In the genomic region with DNA sequence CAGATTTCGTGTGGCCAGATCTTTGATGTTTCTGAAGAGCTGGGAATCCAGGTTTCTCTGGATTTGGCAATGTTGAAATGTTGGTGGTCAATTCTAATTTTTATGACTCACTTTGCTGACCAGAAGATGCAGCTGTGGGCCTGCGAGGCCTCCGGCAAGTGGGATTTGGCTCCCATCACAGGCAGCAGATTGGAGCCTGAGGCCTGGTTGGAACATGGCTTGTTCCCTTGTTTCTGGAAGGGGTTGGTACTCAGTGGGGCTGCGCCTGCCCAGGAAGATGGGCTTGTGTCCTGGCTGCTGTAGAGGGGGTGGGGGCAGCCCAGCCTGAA, we compare ENCODE assay signal across 17 cellular contexts. TPM values are rescaled to one million over a fixed set of nuclear protein-coding genes. Genes with fewer than 3 reads are reported as not detected.
DNase-seq lines count a peak whose midpoint lies in the region; ATAC-seq and TF ChIP-seq lines count a peak whose summit lies in the region.
"Had no signal": no experiment of that assay in that cellular context is flagged by ENCODE, and none has a peak within 500 bp of the region (broad histone marks: within the 10 kb centered on the region; RNA-seq: fewer than 3 reads in every experiment).

No MANE protein-coding gene starts in this region.

- no peaks in the 10 kb centered on the region for H3K27me3 Mint-ChIP-seq in activated T-cell treated with anti-CD3 and anti-CD28 coated beads, Interleukin-2, amount 50 U/mL, for 4 hours (ENCODE audit: low read depth)
- H3K27me3 Mint-ChIP-seq: CD4-positive, alpha-beta memory T cell had no signal

- no peak overlapping the region for H3K4me3 Mint-ChIP-seq in activated T-cell treated with anti-CD3 and anti-CD28 coated beads, Interleukin-2, amount 50 U/mL, for 4 hours
- H3K4me3 Mint-ChIP-seq: activated T-cell treated with anti-CD3 and anti-CD28 coated beads, Interleukin-2, amount 50 U/mL, for 72 hours; CD4-positive, alpha-beta memory T cell had no signal

- TF ChIP-seq CTCF in astrocyte of the cerebellum (IDR thresholded peaks at IDR 0.05; ENCODE audit: low read depth, low read length, missing control alignments), result no peak

- in situ Hi-C loops in astrocyte of the cerebellum (cut with HindIII; ENCODE audit: low sequenced_read_pairs) (no loop called here), G401 (cut with HindIII; ENCODE audit: low sequenced_read_pairs) (no loop called here)

- H3K4me1 Mint-ChIP-seq in activated T-cell treated with anti-CD3 and anti-CD28 coated beads, Interleukin-2, amount 50 U/mL, for 4 hours (ENCODE audit: low read depth), result no peaks in the 10 kb centered on the region

- H3K4me3 ChIP-seq in astrocyte of the cerebellum (ENCODE audit: low read depth, low read length), result no peak overlapping the region

- DNase-seq in ELR (ENCODE audit: low read depth) (peak; percentile 23), astrocyte of the cerebellum (ENCODE audit: low read depth) (peak; percentile 79), fibroblast of the conjunctiva (ENCODE audit: low read depth) (peak; percentile 32), substantia nigra (lab: John Stamatoyannopoulos, UW) (no peak), G401 (ENCODE audit: low spot score) (no peak)
- no peak for DNase-seq in stimulated activated CD8-positive, alpha-beta memory T cell treated with anti-CD3 and anti-CD28 coated beads, Interleukin-4, amount 100 ng/mL, for 48 hours
- DNase-seq in activated T-cell treated with anti-CD3 and anti-CD28 coated beads, Interleukin-2, amount 50 U/mL, for 4 hours, result no peak
- DNase-seq: activated CD4-positive, alpha-beta T cell treated with anti-CD3 and anti-CD28 coated beads, Interleukin-2, amount 50 U/mL, for 4 hours; activated T-cell treated with anti-CD3 and anti-CD28 coated beads, Interleukin-2, amount 50 U/mL, for 72 hours; CD4-positive, alpha-beta memory T cell; DMS79; MM.1S; NCI-H1930; NCI-H748 treated with DMSO at 0.1 percent for 48 hours; stimulated activated CD4-positive, alpha-beta T cell treated with anti-CD3 and anti-CD28 coated beads, Interleukin-12 subunit alpha, Interleukin-12 subunit beta, amount 100 ng/mL, for 4 hours had no signal

- peak overlapping the region; percentile 50 for H3K27ac ChIP-seq in substantia nigra (ENCODE audit: low read depth, low read length, poor library complexity, severe bottlenecking)
- H3K27ac ChIP-seq: parathyroid adenoma had no signal

- H3K9me3 Mint-ChIP-seq in activated T-cell treated with anti-CD3 and anti-CD28 coated beads, Interleukin-2, amount 50 U/mL, for 4 hours, result no peaks in the 10 kb centered on the region

- ATAC-seq in activated T-cell treated with anti-CD3 and anti-CD28 coated beads, Interleukin-2, amount 50 U/mL, for 4 hours, result no peak
- ATAC-seq: activated T-cell treated with anti-CD3 and anti-CD28 coated beads, Interleukin-2, amount 50 U/mL, for 72 hours; Panc1 had no signal

- H3K36me3 Mint-ChIP-seq in activated T-cell treated with anti-CD3 and anti-CD28 coated beads, Interleukin-2, amount 50 U/mL, for 4 hours (ENCODE audit: insufficient read depth), result peaks cover 16% of the 10 kb centered on the region

RNA-seq across cellular contexts. Expression of gene FBRSL1, which starts 23.1 kb away (rescaled TPM):
- total RNA-seq in G401 (2014; rRNA removed; shearing (Covaris generic)), result 9.5 and 10.2 TPM in 2 replicates
- 100 to 1,000 TPM in 2 of 3 donors, 10 to 100 TPM in 1; 95.8 to 112 (median 104) TPM for total RNA-seq in activated T-cell treated with anti-CD3 and anti-CD28 coated beads, Interleukin-2, amount 50 U/mL, for 4 hours

Comparison
In these comparisons a context has a peak if more than half of its experiments do, and no peak if none do; other contexts are left out.
1. DNase-seq: peak in ELR (single experiment), astrocyte of the cerebellum (single experiment) and fibroblast of the conjunctiva (single experiment); none in substantia nigra (0 of 49), stimulated activated CD8-positive, alpha-beta memory T cell treated with anti-CD3 and anti-CD28 coated beads, Interleukin-4, amount 100 ng/mL, for 48 hours (single experiment), G401 (single experiment) and activated T-cell treated with anti-CD3 and anti-CD28 coated beads, Interleukin-2, amount 50 U/mL, for 4 hours (single experiment).